ENCODE assay signal across 15 cellular contexts in the genomic region with DNA sequence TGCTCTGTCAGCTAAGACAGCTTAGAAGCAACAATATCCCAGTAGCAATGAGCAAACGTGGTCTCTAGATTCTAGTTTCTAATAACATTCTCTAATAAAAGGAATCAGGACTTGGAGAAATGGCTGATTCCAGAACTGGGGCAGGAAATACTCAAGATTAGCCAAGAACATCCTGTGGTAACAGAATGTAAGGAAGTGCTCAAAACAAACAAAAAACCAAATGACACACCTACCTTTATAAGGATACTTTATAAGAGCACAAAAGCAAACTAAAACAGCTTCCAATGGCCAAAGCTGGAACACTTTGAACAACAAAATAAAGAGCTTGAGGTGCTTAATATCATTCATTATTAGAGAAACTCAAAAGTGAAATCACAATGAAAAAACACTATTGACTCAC. TPM values are rescaled to one million over a fixed set of nuclear protein-coding genes. Genes with fewer than 3 reads are reported as not detected.
DNase-seq lines count a peak whose midpoint lies in the region; ATAC-seq and TF ChIP-seq lines count a peak whose summit lies in the region.
"Had no signal": no experiment of that assay in that cellular context is flagged by ENCODE, and none has a peak within 500 bp of the region (broad histone marks: within the 10 kb centered on the region; RNA-seq: fewer than 3 reads in every experiment).

No MANE protein-coding gene starts in this region.

- no peak for ATAC-seq in HG02798 (IDR thresholded peaks at IDR 0.05; ENCODE audit: poor library complexity, unreplicated experiment)

- DNase-seq in M059J (ENCODE audit: low read depth) (peak; percentile 4), amniotic epithelial cell (ENCODE audit: low read depth) (peak; percentile 9), endothelial cell (ENCODE audit: low spot score) (no peak), pulmonary artery endothelial cell (ENCODE audit: low read depth, low spot score) (peak; percentile 24), DMS153 treated with DMSO at 0.1 percent for 48 hours (lab: John Stamatoyannopoulos, UW; ENCODE audit: unreplicated experiment) (no peak), middle frontal gyrus (ENCODE audit: extremely low spot score, low spot score) (no peak)
- DNase-seq: C1 segment of cervical spinal cord; Calu3; CD4-positive, alpha-beta T cell; DMS 273 treated with DMSO at 0.1 percent for 48 hours; DMS79; HCEC 1CT; HFFc6 had no signal

- H3K27me3 Mint-ChIP-seq in endothelial cell (ENCODE audit: unreplicated experiment) = peaks cover 2% of the 10 kb centered on the region

- H3K36me3 Mint-ChIP-seq in endothelial cell (ENCODE audit: low read depth, unreplicated experiment) = peaks cover 6% of the 10 kb centered on the region

- H3K4me3 Mint-ChIP-seq in endothelial cell (ENCODE audit: unreplicated experiment) = no peak overlapping the region
- H3K4me3 Mint-ChIP-seq: B cell; CD4-positive, alpha-beta T cell; HFFc6 had no signal

- H3K4me1 Mint-ChIP-seq in endothelial cell (ENCODE audit: unreplicated experiment) = peaks cover 7% of the 10 kb centered on the region
- H3K4me1 Mint-ChIP-seq: B cell had no signal

- H3K27ac Mint-ChIP-seq in endothelial cell (ENCODE audit: unreplicated experiment) = peak overlapping the region; percentile 13
- H3K27ac Mint-ChIP-seq: B cell; CD4-positive, alpha-beta T cell; HFFc6 had no signal

- peaks cover 3% of the 10 kb centered on the region for H3K9me3 Mint-ChIP-seq in endothelial cell (ENCODE audit: unreplicated experiment)

- no peak for TF ChIP-seq CTCF in endothelial cell (IDR thresholded peaks at IDR 0.05; ENCODE audit: unreplicated experiment)

RNA-seq across cellular contexts. Expression of gene EIF5A2, which starts 33.1 kb away (rescaled TPM):
- total RNA-seq in M059J (2014; rRNA removed; shearing (Covaris generic)) = 17.4 and 25.1 TPM in 2 replicates
- total RNA-seq in endothelial cell (ENCODE audit: unreplicated experiment) = 1.3 TPM
- 4.9 and 11.7 TPM in 2 replicates for total RNA-seq in pulmonary artery endothelial cell

Comparison
In these comparisons a context has a peak if more than half of its experiments do, and no peak if none do; other contexts are left out.
1. DNase-seq: peak in M059J (single experiment), amniotic epithelial cell (single experiment) and pulmonary artery endothelial cell (single experiment); none in endothelial cell (single experiment), DMS153 treated with DMSO at 0.1 percent for 48 hours (single experiment) and middle frontal gyrus (single experiment).